Comparison of ENCODE assay signal across 9 cellular contexts in genomic region chr20:46012926-46013825, GRCh38. TPM values are rescaled to one million over a fixed set of nuclear protein-coding genes. Genes with fewer than 3 reads are reported as not detected.
DNase-seq lines count a peak whose midpoint lies in the region; ATAC-seq and TF ChIP-seq lines count a peak whose summit lies in the region.
"Had no signal": no experiment of that assay in that cellular context is flagged by ENCODE, and none has a peak within 500 bp of the region (broad histone marks: within the 10 kb centered on the region; RNA-seq: fewer than 3 reads in every experiment).

No MANE protein-coding gene starts in this region.

- H3K27me3 Mint-ChIP-seq in CD4-positive, alpha-beta memory T cell: peaks cover 26 to 62% of the 10 kb centered on the region in 2 donors
- H3K27me3 Mint-ChIP-seq in activated CD4-positive, alpha-beta memory T cell treated with anti-CD3 and anti-CD28 coated beads for 36 hours: peaks cover 47% of the 10 kb centered on the region
- peaks cover 38% of the 10 kb centered on the region for H3K27me3 Mint-ChIP-seq in memory B cell

- ATAC-seq in memory B cell (ENCODE audit: low read depth): no peak
- ATAC-seq in HG02884 (IDR thresholded peaks at IDR 0.05; ENCODE audit: unreplicated experiment): no peak
- ATAC-seq in left cardiac atrium: no peak

- peak overlapping the region in 5 of 7 donors; percentile 18 to 90 (median 77) for H3K27ac Mint-ChIP-seq in CD4-positive, alpha-beta memory T cell
- no peak overlapping the region for H3K27ac Mint-ChIP-seq in activated CD4-positive, alpha-beta memory T cell treated with anti-CD3 and anti-CD28 coated beads for 36 hours
- no peak overlapping the region for H3K27ac Mint-ChIP-seq in memory B cell
- H3K27ac Mint-ChIP-seq: nephron had no signal

- no peak for TF ChIP-seq CTCF in vagina (IDR thresholded peaks at IDR 0.05)

- no peaks in the 10 kb centered on the region for H3K9me3 ChIP-seq in CD4-positive, alpha-beta memory T cell (ENCODE audit: control insufficient read depth in 1 of 2, low read length in 2 of 2)
- no peaks in the 10 kb centered on the region for H3K9me3 ChIP-seq in vagina

- peaks cover 27 to 75% (median 53%) of the 10 kb centered on the region in 4 donors for H3K4me1 Mint-ChIP-seq in CD4-positive, alpha-beta memory T cell
- peaks cover 48% of the 10 kb centered on the region for H3K4me1 Mint-ChIP-seq in activated CD4-positive, alpha-beta memory T cell treated with anti-CD3 and anti-CD28 coated beads for 36 hours (ENCODE audit: low read depth)
- peaks cover 40% of the 10 kb centered on the region for H3K4me1 Mint-ChIP-seq in memory B cell

- POLR2A ChIA-PET in CD4-positive, alpha-beta memory T cell (lab: Charles Lee; ENCODE audit: partially characterized antibody): interaction anchor here (1.0 to 2.7 kb wide), 4 partner anchors 14 to 78 kb away, joined by 3 to 18 read pairs (median 7); partner anchors contain the start of gene ZNF335
- POLR2A ChIA-PET in activated CD4-positive, alpha-beta memory T cell treated with anti-CD3 and anti-CD28 coated beads for 36 hours (lab: Charles Lee): interaction anchor here (1.0 kb wide), 1 partner anchor 14 kb away, joined by 3 read pairs; no protein-coding TSS in a partner anchor

- no peak for DNase-seq in CD4-positive, alpha-beta memory T cell
- DNase-seq in H7: no peak
- DNase-seq in activated CD4-positive, alpha-beta memory T cell treated with anti-CD3 and anti-CD28 coated beads for 36 hours: no peak
- no peak for DNase-seq in memory B cell (ENCODE audit: low spot score in 2 of 2)
- DNase-seq in left cardiac atrium: no peak
- no peak for DNase-seq in cerebellar cortex (ENCODE audit: low spot score)
- DNase-seq in vagina (ENCODE audit: extremely low spot score in 2 of 2): no peak

- no peak overlapping the region for H3K27ac ChIP-seq in CD4-positive, alpha-beta memory T cell (ENCODE audit: low read depth, low read length)
- H3K27ac ChIP-seq in vagina: no peak overlapping the region

- H3K4me3 Mint-ChIP-seq in CD4-positive, alpha-beta memory T cell: peak overlapping the region; percentile 42 to 89 (median 52)
- peak overlapping the region; percentile 56 for H3K4me3 Mint-ChIP-seq in activated CD4-positive, alpha-beta memory T cell treated with anti-CD3 and anti-CD28 coated beads for 36 hours
- peak overlapping the region; percentile 24 for H3K4me3 Mint-ChIP-seq in memory B cell

- H3K4me3 ChIP-seq in CD4-positive, alpha-beta memory T cell (ENCODE audit: low read length in 2 of 2): peak overlapping the region in 1 of 2 donors; percentile 33
- peak overlapping the region; percentile 44; the same call in 1 of the 2 replicates for H3K4me3 ChIP-seq in H7 (ENCODE audit: insufficient read depth, low read depth, low read length)
- H3K4me3 ChIP-seq in vagina: peak overlapping the region in 1 of 2 donors; percentile 4

- H3K27me3 ChIP-seq in CD4-positive, alpha-beta memory T cell (ENCODE audit: insufficient read depth, low read length): peaks cover 30% of the 10 kb centered on the region
- H3K27me3 ChIP-seq in H7 (ENCODE audit: control insufficient read depth, insufficient read depth, low read length): no peaks in the 10 kb centered on the region; the same call in 1 of the 2 replicates
- H3K27me3 ChIP-seq in vagina: peaks cover 19% of the 10 kb centered on the region

- peaks cover 0 to 1% of the 10 kb centered on the region in 2 donors for H3K36me3 Mint-ChIP-seq in CD4-positive, alpha-beta memory T cell
- peaks cover 3% of the 10 kb centered on the region for H3K36me3 Mint-ChIP-seq in activated CD4-positive, alpha-beta memory T cell treated with anti-CD3 and anti-CD28 coated beads for 36 hours
- H3K36me3 Mint-ChIP-seq in memory B cell: no peaks in the 10 kb centered on the region

- TF ChIP-seq POLR2A in vagina (IDR thresholded peaks at IDR 0.05): no peak

- peaks cover 0 to 5% (median 0%) of the 10 kb centered on the region in 8 donors for H3K9me3 Mint-ChIP-seq in CD4-positive, alpha-beta memory T cell
- no peaks in the 10 kb centered on the region for H3K9me3 Mint-ChIP-seq in activated CD4-positive, alpha-beta memory T cell treated with anti-CD3 and anti-CD28 coated beads for 36 hours
- peaks cover 3% of the 10 kb centered on the region for H3K9me3 Mint-ChIP-seq in memory B cell

- H3K36me3 ChIP-seq in CD4-positive, alpha-beta memory T cell (ENCODE audit: insufficient read depth, low read length): no peaks in the 10 kb centered on the region
- H3K36me3 ChIP-seq in H7 (replicated peaks; ENCODE audit: control insufficient read depth, insufficient read depth, low read length): no peaks in the 10 kb centered on the region
- no peaks in the 10 kb centered on the region for H3K36me3 ChIP-seq in vagina

- CTCF ChIA-PET in CD4-positive, alpha-beta memory T cell (lab: Charles Lee; ENCODE audit: partially characterized antibody): interaction anchor here (0.6 to 5.2 kb wide), 23 partner anchors 9 to 735 kb away, joined by 3 to 150 read pairs (median 7); partner anchors contain the start of genes PCIF1 and ZNF335
- CTCF ChIA-PET in activated CD4-positive, alpha-beta memory T cell treated with anti-CD3 and anti-CD28 coated beads for 36 hours (lab: Charles Lee): interaction anchor here (0.6 to 4.7 kb wide), 44 partner anchors 8 to 372 kb away, joined by 3 to 105 read pairs (median 4); partner anchors contain the start of genes SLC12A5 and ZNF335

- intact Hi-C loops in CD4-positive, alpha-beta memory T cell (cut with micrococcal nuclease): loop anchor here (1.0 to 5.0 kb wide), 3 partner anchors 26 to 674 kb away; partner anchors contain the start of genes TP53RK and ZNF335
- intact Hi-C loops in activated CD4-positive, alpha-beta memory T cell treated with anti-CD3 and anti-CD28 coated beads for 36 hours (cut with micrococcal nuclease): loop anchor here (1.0 to 5.0 kb wide), 2 partner anchors 26 to 41 kb away; partner anchors contain the start of gene ZNF335
- intact Hi-C loops in left cardiac atrium (cut with DNase I) (no loop called here), vagina (cut with DNase I) (no loop called here)

- peaks cover 58% of the 10 kb centered on the region for H3K4me1 ChIP-seq in CD4-positive, alpha-beta memory T cell (ENCODE audit: insufficient read depth, low read length)
- H3K4me1 ChIP-seq in vagina: peaks cover 14% of the 10 kb centered on the region

RNA-seq across cellular contexts. Expression of gene MMP9, which starts 4.5 kb away (rescaled TPM):
- 10 to 100 TPM; 32.9 to 35.3 TPM for total RNA-seq in CD4-positive, alpha-beta memory T cell
- polyA plus RNA-seq in CD4-positive, alpha-beta memory T cell: not detected
- 9.8 and 11.6 TPM in 2 replicates for total RNA-seq in H7 (2014; rRNA removed; shearing (Covaris generic))
- under 1 TPM; 0.10 to 0.12 TPM for total RNA-seq in activated CD4-positive, alpha-beta memory T cell treated with anti-CD3 and anti-CD28 coated beads for 36 hours
- total RNA-seq in left cardiac atrium (1 to 10 TPM; 1.1 to 1.4 TPM), vagina (1.7 TPM)

RNA-seq across cellular contexts. Expression of gene SLC12A5, which starts 15.8 kb away (rescaled TPM):
- total RNA-seq in CD4-positive, alpha-beta memory T cell: not detected
- polyA plus RNA-seq in CD4-positive, alpha-beta memory T cell: not detected
- 1.3 and 4.3 TPM in 2 replicates for total RNA-seq in H7 (2014; rRNA removed; shearing (Covaris generic))
- under 1 TPM in 1 of 2 experiments, not detected in 1; 0.97 TPM for total RNA-seq in activated CD4-positive, alpha-beta memory T cell treated with anti-CD3 and anti-CD28 coated beads for 36 hours
- total RNA-seq in left cardiac atrium: 1 to 10 TPM; 2.6 to 3.2 TPM
- total RNA-seq in vagina: not detected

RNA-seq across cellular contexts. Expression of gene ZNF335, which starts 41.2 kb away (rescaled TPM):
- total RNA-seq in CD4-positive, alpha-beta memory T cell: 10 to 100 TPM; 62.5 to 63.2 TPM
- 10 to 100 TPM in 1 of 2 donors, 1 to 10 TPM in 1; 6.4 to 16.5 TPM for polyA plus RNA-seq in CD4-positive, alpha-beta memory T cell
- 15.0 and 18.1 TPM in 2 replicates for total RNA-seq in H7 (2014; rRNA removed; shearing (Covaris generic))
- total RNA-seq in activated CD4-positive, alpha-beta memory T cell treated with anti-CD3 and anti-CD28 coated beads for 36 hours: 10 to 100 TPM; 24.1 to 26.0 TPM
- total RNA-seq in left cardiac atrium: 1 to 10 TPM; 9.1 to 9.8 TPM
- 24.1 TPM for total RNA-seq in vagina

Comparison
In these comparisons a context has a peak if more than half of its experiments do, and no peak if none do; other contexts are left out.
1. H3K27ac Mint-ChIP-seq: peak in CD4-positive, alpha-beta memory T cell (5 of 7); none in activated CD4-positive, alpha-beta memory T cell treated with anti-CD3 and anti-CD28 coated beads for 36 hours (single experiment) and memory B cell (single experiment).
2. intact Hi-C loops: an anchor here in CD4-positive, alpha-beta memory T cell (1.0 to 5.0 kb wide) and activated CD4-positive, alpha-beta memory T cell treated with anti-CD3 and anti-CD28 coated beads for 36 hours (1.0 to 5.0 kb wide); none called in left cardiac atrium and vagina.
3. Peak in every context shown above with its lines, with median percentiles within 50 percentile points of each other: H3K4me3 Mint-ChIP-seq.